ENCODE assay signal across 1 cellular context in genomic region chr15:78071378-78071777, GRCh38.
TF ChIP-seq lines count a peak whose summit lies in the region.

No MANE protein-coding gene starts in this region.

TF ChIP-seq in WTC11, 78 proteins besides CTCF, POLR2A, EP300 and RAD21 (continued from another document):
- TF ChIP-seq ATF2 (CRISPR knock-in tag; IDR thresholded peaks at IDR 0.05; ENCODE audit: borderline replicate concordance, low read depth) (no peak), ATF3 (CRISPR knock-in tag; conservative IDR thresholded peaks at IDR 0.05) (no peak), ZNF512 (CRISPR knock-in tag; IDR thresholded peaks at IDR 0.05; ENCODE audit: borderline replicate concordance) (no peak), IRF2 (CRISPR knock-in tag; IDR thresholded peaks at IDR 0.05; ENCODE audit: borderline replicate concordance, low read depth) (no peak), KAT7 (CRISPR knock-in tag; IDR thresholded peaks at IDR 0.05; ENCODE audit: borderline replicate concordance) (no peak), E2F1 (CRISPR knock-in tag; IDR thresholded peaks at IDR 0.05) (no peak), ZNF219 (CRISPR knock-in tag; IDR thresholded peaks at IDR 0.05; ENCODE audit: borderline replicate concordance) (no peak), ERG (CRISPR knock-in tag; IDR thresholded peaks at IDR 0.05) (no peak), JUN (CRISPR knock-in tag; IDR thresholded peaks at IDR 0.05) (no peak), GTF2I (CRISPR knock-in tag; conservative IDR thresholded peaks at IDR 0.05) (no peak), ZNF423 (CRISPR knock-in tag; IDR thresholded peaks at IDR 0.05) (no peak), FOXK1 (CRISPR knock-in tag; IDR thresholded peaks at IDR 0.05) (no peak), MAX (CRISPR knock-in tag; IDR thresholded peaks at IDR 0.05) (no peak)
